In the genomic region with DNA sequence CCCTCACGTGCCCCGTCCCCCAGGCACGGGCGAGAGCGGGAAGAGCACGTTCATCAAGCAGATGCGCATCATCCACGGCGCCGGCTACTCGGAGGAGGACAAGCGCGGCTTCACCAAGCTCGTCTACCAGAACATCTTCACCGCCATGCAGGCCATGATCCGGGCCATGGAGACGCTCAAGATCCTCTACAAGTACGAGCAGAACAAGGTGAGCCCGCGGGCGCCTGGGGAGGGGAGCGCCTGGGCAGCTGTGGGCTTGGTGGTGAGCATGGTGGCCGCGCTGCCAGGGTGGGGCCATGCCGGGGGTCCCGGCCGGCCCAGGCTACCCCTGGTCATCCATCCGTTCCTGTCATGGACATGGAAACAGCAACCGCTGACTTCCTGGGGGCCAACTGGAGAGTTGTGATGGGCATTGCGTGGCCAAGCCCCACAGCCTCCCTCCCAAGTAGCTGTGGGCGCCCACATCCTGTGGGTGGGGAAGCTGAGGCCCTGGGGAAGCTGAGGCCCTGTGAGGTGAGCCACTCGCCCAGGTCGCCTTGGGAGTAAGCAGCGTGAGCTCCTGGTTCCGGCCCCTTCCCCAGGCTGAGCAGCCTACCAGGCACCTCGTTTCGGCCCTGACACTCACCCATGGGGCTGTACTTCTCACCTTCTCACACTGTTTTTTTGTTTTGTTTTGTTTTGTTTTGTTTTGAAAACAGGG, we compare ENCODE assay signal across 28 cellular contexts. TPM values are rescaled to one million over a fixed set of nuclear protein-coding genes. Genes with fewer than 3 reads are reported as not detected.
"Had no signal": no experiment of that assay in that cellular context is flagged by ENCODE, and none has a peak within 500 bp of the region (broad histone marks: within the 10 kb centered on the region; RNA-seq: fewer than 3 reads in every experiment).

No MANE protein-coding gene starts in this region.

- H3K27me3 ChIP-seq: brain microvascular endothelial cell had no signal

- DNase-seq: activated CD4-positive, alpha-beta T cell treated with anti-CD3 and anti-CD28 coated beads, Interleukin-2, amount 10 ng/mL, durations not matched to agents 24 days and 14 days; activated CD4-positive, alpha-beta T cell treated with anti-CD3 and anti-CD28 coated beads, Interleukin-2, amount 50 U/mL, for 4 hours; activated CD8-positive, alpha-beta T cell treated with anti-CD3 and anti-CD28 coated beads for 36 hours; activated effector memory CD4-positive, alpha-beta T cell treated with anti-CD3 and anti-CD28 coated beads, Interleukin-2, amount 50 U/mL, for 16 hours; activated naive CD4-positive, alpha-beta T cell; activated naive CD4-positive, alpha-beta T cell treated with anti-CD3 and anti-CD28 coated beads, Interleukin-2, amount 50 U/mL, for 16 hours; activated naive CD8-positive, alpha-beta T cell treated with anti-CD3 and anti-CD28 coated beads for 36 hours; activated T-cell treated with anti-CD3 and anti-CD28 coated beads, Interleukin-2, amount 50 U/mL, for 1 hour; activated T-cell treated with anti-CD3 and anti-CD28 coated beads, Interleukin-2, amount 50 U/mL, for 72 hours; amniotic stem cell; aorta; brain microvascular endothelial cell; NCI-H1105; NCI-H1436; NCI-H1694; NCI-H1930; NCI-H2081 treated with DMSO at 0.1 percent for 48 hours; NCI-H345; NCI-H524 treated with DMSO at 0.1 percent for 48 hours; SIG-M5; T1000; WERI-Rb-1 had no signal

- H3K27me3 Mint-ChIP-seq: activated CD4-positive, alpha-beta T cell treated with anti-CD3 and anti-CD28 coated beads, Interleukin-2, amount 10 ng/mL, durations not matched to agents 24 days and 14 days; activated CD8-positive, alpha-beta T cell treated with anti-CD3 and anti-CD28 coated beads for 36 hours; activated naive CD8-positive, alpha-beta T cell treated with anti-CD3 and anti-CD28 coated beads for 36 hours; activated T-helper 17 cell treated with anti-CD3 and anti-CD28 coated beads, Interleukin-2, amount 50 U/mL, for 72 hours had no signal

- H3K36me3 Mint-ChIP-seq: activated naive CD8-positive, alpha-beta T cell treated with anti-CD3 and anti-CD28 coated beads for 36 hours had no signal

- ATAC-seq: activated CD8-positive, alpha-beta T cell treated with anti-CD3 and anti-CD28 coated beads for 36 hours; activated T-cell treated with anti-CD3 and anti-CD28 coated beads, Interleukin-2, amount 50 U/mL, for 72 hours; activated T-helper 17 cell treated with anti-CD3 and anti-CD28 coated beads, Interleukin-2, amount 50 U/mL, for 72 hours; Panc1; SK-N-SH treated with all-trans-retinoic acid at 6 μM for 48 hours had no signal

- H3K27ac Mint-ChIP-seq: activated CD4-positive, alpha-beta T cell treated with anti-CD3 and anti-CD28 coated beads, Interleukin-2, amount 10 ng/mL, durations not matched to agents 24 days and 14 days; activated CD8-positive, alpha-beta T cell treated with anti-CD3 and anti-CD28 coated beads for 36 hours; activated naive CD8-positive, alpha-beta T cell treated with anti-CD3 and anti-CD28 coated beads for 36 hours; activated T-cell treated with anti-CD3 and anti-CD28 coated beads, Interleukin-2, amount 50 U/mL, for 72 hours; activated T-helper 17 cell treated with anti-CD3 and anti-CD28 coated beads, Interleukin-2, amount 50 U/mL, for 72 hours had no signal

- H3K9me3 Mint-ChIP-seq: activated CD4-positive, alpha-beta T cell treated with anti-CD3 and anti-CD28 coated beads, Interleukin-2, amount 10 ng/mL, durations not matched to agents 24 days and 14 days; activated CD8-positive, alpha-beta T cell treated with anti-CD3 and anti-CD28 coated beads for 36 hours; activated naive CD8-positive, alpha-beta T cell treated with anti-CD3 and anti-CD28 coated beads for 36 hours; activated T-cell treated with anti-CD3 and anti-CD28 coated beads, Interleukin-2, amount 50 U/mL, for 72 hours; activated T-helper 17 cell treated with anti-CD3 and anti-CD28 coated beads, Interleukin-2, amount 50 U/mL, for 72 hours; central memory CD8-positive, alpha-beta T cell had no signal

- H3K27ac ChIP-seq: brain microvascular endothelial cell, WERI-Rb-1 had no signal

- H3K4me3 Mint-ChIP-seq: activated CD4-positive, alpha-beta T cell treated with anti-CD3 and anti-CD28 coated beads, Interleukin-2, amount 10 ng/mL, durations not matched to agents 24 days and 14 days; activated CD8-positive, alpha-beta T cell treated with anti-CD3 and anti-CD28 coated beads for 36 hours; activated naive CD8-positive, alpha-beta T cell treated with anti-CD3 and anti-CD28 coated beads for 36 hours; activated T-cell treated with anti-CD3 and anti-CD28 coated beads, Interleukin-2, amount 50 U/mL, for 72 hours; activated T-helper 17 cell treated with anti-CD3 and anti-CD28 coated beads, Interleukin-2, amount 50 U/mL, for 72 hours; central memory CD8-positive, alpha-beta T cell had no signal

- H3K36me3 ChIP-seq: brain microvascular endothelial cell had no signal

RNA-seq across cellular contexts. Expression of gene GNA15, which starts 25.6 kb away (rescaled TPM):
- total RNA-seq: M059J, SK-MEL-5 had no signal
